12 cellular contexts compared by ENCODE assay signal in the genomic region with DNA sequence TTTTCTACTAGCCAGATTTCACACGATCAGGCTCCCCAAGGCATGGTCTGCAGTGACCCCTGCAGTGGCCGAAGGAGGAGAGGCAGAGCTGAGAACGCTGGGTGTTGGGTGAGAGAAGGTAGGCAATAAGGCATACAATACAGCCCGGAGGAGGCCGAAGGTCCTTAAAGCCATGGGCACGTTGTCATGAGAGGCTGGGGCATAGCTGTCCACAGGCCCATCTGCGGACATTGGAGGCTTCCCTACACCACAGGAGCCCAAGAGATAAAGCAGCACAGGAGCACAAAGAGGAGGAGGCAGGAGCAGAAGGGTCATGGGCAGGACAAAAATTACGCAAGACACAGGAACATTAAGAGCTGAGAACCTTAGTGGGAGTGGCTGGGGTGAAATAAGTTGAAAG. TPM values are rescaled to one million over a fixed set of nuclear protein-coding genes. Genes with fewer than 3 reads are reported as not detected.
DNase-seq lines count a peak whose midpoint lies in the region; ATAC-seq and TF ChIP-seq lines count a peak whose summit lies in the region.
"Had no signal": no experiment of that assay in that cellular context is flagged by ENCODE, and none has a peak within 500 bp of the region (broad histone marks: within the 10 kb centered on the region; RNA-seq: fewer than 3 reads in every experiment).

No MANE protein-coding gene starts in this region.

- H3K4me3 Mint-ChIP-seq in CD14-positive monocyte: no peak overlapping the region
- no peak overlapping the region for H3K4me3 Mint-ChIP-seq in endodermal cell
- H3K4me3 Mint-ChIP-seq: activated T-cell treated with anti-CD3 and anti-CD28 coated beads, Interleukin-2, amount 50 U/mL, for 24 hours had no signal

- H4K5ac ChIP-seq in mesendoderm (ENCODE audit: low read length): no peak overlapping the region

- no peak overlapping the region for H3K4me3 ChIP-seq in endodermal cell (ENCODE audit: low read length)
- no peak overlapping the region for H3K4me3 ChIP-seq in mesendoderm (ENCODE audit: low read length)
- H3K4me3 ChIP-seq in thyroid gland (replicated peaks in 1 of 3): no peak overlapping the region
- H3K4me3 ChIP-seq: spleen had no signal

- no peak overlapping the region for H3K18ac ChIP-seq in mesendoderm (ENCODE audit: low read length)

- H3K27me3 Mint-ChIP-seq in CD14-positive monocyte (ENCODE audit: low read depth in 3 of 3) (peaks cover 0 to 1% (median 0%) of the 10 kb centered on the region in 3 donors), endodermal cell (ENCODE audit: insufficient read depth) (no peaks in the 10 kb centered on the region)
- H3K27me3 Mint-ChIP-seq: activated T-cell treated with anti-CD3 and anti-CD28 coated beads, Interleukin-2, amount 50 U/mL, for 24 hours had no signal

- H3K9me3 Mint-ChIP-seq in CD14-positive monocyte: no peaks in the 10 kb centered on the region
- peaks cover 1% of the 10 kb centered on the region for H3K9me3 Mint-ChIP-seq in endodermal cell
- H3K9me3 Mint-ChIP-seq: activated T-cell treated with anti-CD3 and anti-CD28 coated beads, Interleukin-2, amount 50 U/mL, for 24 hours had no signal

- TF ChIP-seq CTCF in CD14-positive monocyte (IDR thresholded peaks at IDR 0.05) (no peak), endodermal cell (conservative IDR thresholded peaks at IDR 0.05) (peak; percentile 67), thyroid gland (IDR thresholded peaks at IDR 0.05) (no peak)

- H3K4ac ChIP-seq in mesendoderm (ENCODE audit: low read depth, low read length): no peak overlapping the region

- H3K36me3 ChIP-seq in endodermal cell (ENCODE audit: control insufficient read depth, insufficient read depth, low read length): no peaks in the 10 kb centered on the region
- H3K36me3 ChIP-seq in mesendoderm (ENCODE audit: control insufficient read depth, insufficient read depth, low read length): no peaks in the 10 kb centered on the region
- no peaks in the 10 kb centered on the region for H3K36me3 ChIP-seq in thyroid gland
- H3K36me3 ChIP-seq: spleen had no signal

- H3K27me3 ChIP-seq in endodermal cell (ENCODE audit: control insufficient read depth, insufficient read depth, low read length, poor library complexity, severe bottlenecking) (no peaks in the 10 kb centered on the region), mesendoderm (ENCODE audit: insufficient read depth, low read length, poor library complexity) (no peaks in the 10 kb centered on the region), thyroid gland (no peaks in the 10 kb centered on the region)
- H3K27me3 ChIP-seq: spleen had no signal

- peaks cover 0 to 7% of the 10 kb centered on the region in 2 donors for H3K36me3 Mint-ChIP-seq in CD14-positive monocyte
- H3K36me3 Mint-ChIP-seq in endodermal cell (ENCODE audit: low read depth): no peaks in the 10 kb centered on the region

- H3K4me1 Mint-ChIP-seq in CD14-positive monocyte: peaks cover 25% of the 10 kb centered on the region
- peaks cover 12% of the 10 kb centered on the region for H3K4me1 Mint-ChIP-seq in endodermal cell

- DNase-seq in CD14-positive monocyte (ENCODE audit: low spot score) (no peak), NOMO-1 (lab: John Stamatoyannopoulos, UW; ENCODE audit: unreplicated experiment in 2 of 2) (peak; percentile 47 to 56), endodermal cell (peak; percentile 73), mesendoderm (peak; percentile 51), DMS114 treated with DMSO at 0.1 percent for 48 hours (lab: John Stamatoyannopoulos, UW; ENCODE audit: unreplicated experiment) (no peak), thyroid gland (no peak)
- DNase-seq: activated CD4-positive, CD25-positive, alpha-beta regulatory T cell; activated T-cell treated with anti-CD3 and anti-CD28 coated beads, Interleukin-2, amount 50 U/mL, for 24 hours; NCI-H446; spleen had no signal

- H3K4me2 ChIP-seq in mesendoderm (ENCODE audit: low read length): no peak overlapping the region

- H3K4me1 ChIP-seq in endodermal cell (ENCODE audit: control insufficient read depth, insufficient read depth, low read length) (no peaks in the 10 kb centered on the region), mesendoderm (ENCODE audit: control insufficient read depth, low read depth, low read length) (no peaks in the 10 kb centered on the region), thyroid gland (peaks cover 0 to 3% of the 10 kb centered on the region in 2 donors)

- H3K79me2 ChIP-seq in mesendoderm (ENCODE audit: control insufficient read depth, insufficient read depth, low read length): no peaks in the 10 kb centered on the region

- WGBS in endodermal cell (ENCODE audit: insufficient coverage in 1 of 2, insufficient read length in 1 of 2), 2 experiments: 76 to 84% methylated on average over 3 to 8 of the region's 8 CpGs
- WGBS in mesendoderm (ENCODE audit: extremely low coverage, insufficient coverage, low lambda C conversion rate): no CpG with 5 or more reads among the region's 8 CpGs
- 66 to 71% methylated on average over 8 of the region's 8 CpGs for WGBS in thyroid gland, 2 donors

- H2BK15ac ChIP-seq in mesendoderm (replicated peaks; ENCODE audit: low read depth): no peak overlapping the region

- no peak overlapping the region for H2BK5ac ChIP-seq in mesendoderm (ENCODE audit: low read length)

- intact Hi-C loops in CD14-positive monocyte (cut with micrococcal nuclease) (no loop called here), thyroid gland (cut with DNase I) (no loop called here)

- no peak overlapping the region for H2AK5ac ChIP-seq in mesendoderm (ENCODE audit: low read length)

- no peak for TF ChIP-seq POLR2A in thyroid gland (IDR thresholded peaks at IDR 0.05)

- no peak overlapping the region for H2BK120ac ChIP-seq in mesendoderm (ENCODE audit: low read depth, low read length)

- no peak overlapping the region for H3K56ac ChIP-seq in mesendoderm (ENCODE audit: low read length)

- ATAC-seq in HG02763 (IDR thresholded peaks at IDR 0.05; ENCODE audit: unreplicated experiment) (no peak), HG02852 (IDR thresholded peaks at IDR 0.05; ENCODE audit: unreplicated experiment) (no peak)

- H3K23ac ChIP-seq in mesendoderm (ENCODE audit: low read length): no peak overlapping the region

- peak overlapping the region in 4 of 7 donors; percentile 40 to 84 (median 66) for H3K27ac Mint-ChIP-seq in CD14-positive monocyte
- no peak overlapping the region for H3K27ac Mint-ChIP-seq in endodermal cell
- H3K27ac Mint-ChIP-seq: activated T-cell treated with anti-CD3 and anti-CD28 coated beads, Interleukin-2, amount 50 U/mL, for 24 hours had no signal

- H4K8ac ChIP-seq in mesendoderm (ENCODE audit: low read depth, low read length): no peak overlapping the region

- H3K9me3 ChIP-seq in endodermal cell (ENCODE audit: control insufficient read depth, low read length) (no peaks in the 10 kb centered on the region), thyroid gland (no peaks in the 10 kb centered on the region)
- H3K9me3 ChIP-seq: spleen had no signal

- no peak overlapping the region for H3K9ac ChIP-seq in endodermal cell (ENCODE audit: extremely low read depth, low read length, poor library complexity, severe bottlenecking)
- no peak overlapping the region for H3K9ac ChIP-seq in mesendoderm (ENCODE audit: low read length)

- H3K79me1 ChIP-seq in mesendoderm (ENCODE audit: low read length): no peaks in the 10 kb centered on the region

- no peak overlapping the region for H3K27ac ChIP-seq in endodermal cell (ENCODE audit: low read depth, low read length)
- no peak overlapping the region for H3K27ac ChIP-seq in mesendoderm (ENCODE audit: low read depth, low read length)
- no peak overlapping the region for H3K27ac ChIP-seq in thyroid gland
- H3K27ac ChIP-seq: spleen had no signal

RNA-seq across cellular contexts. Expression of gene BZW1, which starts 16.7 kb away (rescaled TPM):
- polyA plus RNA-seq in CD14-positive monocyte: 100 to 1,000 TPM; 202 to 221 TPM
- total RNA-seq in endodermal cell (100 to 1,000 TPM; 314 to 323 TPM), thyroid gland (100 to 1,000 TPM; 136 to 192 (median 144) TPM)
- 259 TPM for polyA plus RNA-seq in endodermal cell (2013, experiment 1 of 2)
- polyA plus RNA-seq in endodermal cell (2013, experiment 2 of 2): 257 TPM
- 242 TPM for polyA plus RNA-seq in mesendoderm (2013, experiment 1 of 2)
- 238 TPM for polyA plus RNA-seq in mesendoderm (2013, experiment 2 of 2)

Comparison
In these comparisons a context has a peak if more than half of its experiments do, and no peak if none do; other contexts are left out.
1. DNase-seq: peak in NOMO-1 (2 of 2), endodermal cell (single experiment) and mesendoderm (single experiment); none in CD14-positive monocyte (single experiment), DMS114 treated with DMSO at 0.1 percent for 48 hours (single experiment) and thyroid gland (0 of 2).